In genomic region chr13:25170554-25171107, GRCh38 we compare ENCODE assay signal across 1 cellular context.
A peak's percentile ranks its signal among the peaks of the same experiment; 100 is the strongest.
TF ChIP-seq lines count a peak whose summit lies in the region.

No MANE protein-coding gene starts in this region.

TF ChIP-seq in GM12878, 131 proteins besides CTCF, POLR2A, EP300 and RAD21 (continued from another document):
- TF ChIP-seq ZNF687 (IDR thresholded peaks at IDR 0.05): no peak
- no peak for TF ChIP-seq CREB1 (IDR thresholded peaks at IDR 0.05; ENCODE audit: low read depth)
- TF ChIP-seq USF2 (IDR thresholded peaks at IDR 0.05; ENCODE audit: borderline replicate concordance, low read depth, low read length): no peak
- peak; percentile 26 for TF ChIP-seq SUZ12 (IDR thresholded peaks at IDR 0.05; ENCODE audit: unreplicated experiment)
- TF ChIP-seq STAT3 (IDR thresholded peaks at IDR 0.05; ENCODE audit: low read depth, low read length): no peak
- no peak for TF ChIP-seq CEBPB (IDR thresholded peaks at IDR 0.05; ENCODE audit: borderline replicate concordance in 1 of 2, low read depth in 2 of 2, low read length in 2 of 2)
- peak; percentile 67 for TF ChIP-seq HDAC6 (IDR thresholded peaks at IDR 0.05; ENCODE audit: unreplicated experiment)
- TF ChIP-seq YY1 (IDR thresholded peaks at IDR 0.05; ENCODE audit: low read depth, low read length): no peak
- TF ChIP-seq SPI1 (IDR thresholded peaks at IDR 0.05; ENCODE audit: borderline replicate concordance, insufficient read depth, low read depth, low read length): no peak
